ENCODE assay signal across 1 cellular context in genomic region chr5:155773680-155774079, GRCh38.
TF ChIP-seq lines count a peak whose summit lies in the region.

No MANE protein-coding gene starts in this region.

TF ChIP-seq in GM12878, 131 proteins besides CTCF, POLR2A, EP300 and RAD21 (continued from another document):
- no peak for TF ChIP-seq JUNB (IDR thresholded peaks at IDR 0.05)
- TF ChIP-seq SUPT20H (IDR thresholded peaks at IDR 0.05; ENCODE audit: borderline replicate concordance, control insufficient read depth, low read depth, low read length) = no peak
- no peak for TF ChIP-seq SMAD5 (IDR thresholded peaks at IDR 0.05; ENCODE audit: low read depth)
- no peak for TF ChIP-seq ZNF207 (IDR thresholded peaks at IDR 0.05; ENCODE audit: borderline replicate concordance)
- no peak for TF ChIP-seq NR2C1 (IDR thresholded peaks at IDR 0.05)
- no peak for TF ChIP-seq ETV6 (conservative IDR thresholded peaks at IDR 0.05 in 1 of 2, IDR thresholded peaks at IDR 0.05 in 1 of 2; ENCODE audit: borderline replicate concordance in 1 of 2, low read depth in 1 of 2)
- TF ChIP-seq IKZF2 (IDR thresholded peaks at IDR 0.05) = no peak
- TF ChIP-seq MXI1 (IDR thresholded peaks at IDR 0.05; ENCODE audit: low read depth, low read length) = no peak
- no peak for TF ChIP-seq MEF2B (IDR thresholded peaks at IDR 0.05; ENCODE audit: partially characterized antibody, poor library complexity, severe bottlenecking)
- no peak for TF ChIP-seq SRF (IDR thresholded peaks at IDR 0.05; ENCODE audit: low read depth in 2 of 2, low read length in 2 of 2)
